Comparison of ENCODE assay signal across 8 cellular contexts in genomic region chr12:49567611-49568441, GRCh38. TPM values are rescaled to one million over a fixed set of nuclear protein-coding genes. Genes with fewer than 3 reads are reported as not detected.
DNase-seq lines count a peak whose midpoint lies in the region; ATAC-seq and TF ChIP-seq lines count a peak whose summit lies in the region.

A gene with protein sequence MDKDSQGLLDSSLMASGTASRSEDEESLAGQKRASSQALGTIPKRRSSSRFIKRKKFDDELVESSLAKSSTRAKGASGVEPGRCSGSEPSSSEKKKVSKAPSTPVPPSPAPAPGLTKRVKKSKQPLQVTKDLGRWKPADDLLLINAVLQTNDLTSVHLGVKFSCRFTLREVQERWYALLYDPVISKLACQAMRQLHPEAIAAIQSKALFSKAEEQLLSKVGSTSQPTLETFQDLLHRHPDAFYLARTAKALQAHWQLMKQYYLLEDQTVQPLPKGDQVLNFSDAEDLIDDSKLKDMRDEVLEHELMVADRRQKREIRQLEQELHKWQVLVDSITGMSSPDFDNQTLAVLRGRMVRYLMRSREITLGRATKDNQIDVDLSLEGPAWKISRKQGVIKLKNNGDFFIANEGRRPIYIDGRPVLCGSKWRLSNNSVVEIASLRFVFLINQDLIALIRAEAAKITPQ (minus strand): TSS chr12:49568142. CDS start chr12:49566731, 1,411 bp downstream.

- ATAC-seq in HG02588 (IDR thresholded peaks at IDR 0.05; ENCODE audit: unreplicated experiment), result peak; percentile 81

- no peaks in the 10 kb centered on the region for H3K27me3 Mint-ChIP-seq in activated naive CD8-positive, alpha-beta T cell treated with anti-CD3 and anti-CD28 coated beads for 36 hours

- H3K27me3 ChIP-seq in GM06990 (replicated peaks; ENCODE audit: control insufficient read depth, insufficient read depth, low read length), result no peaks in the 10 kb centered on the region
- no peaks in the 10 kb centered on the region for H3K27me3 ChIP-seq in ovary
- no peaks in the 10 kb centered on the region for H3K27me3 ChIP-seq in thyroid gland

- no peaks in the 10 kb centered on the region for H3K9me3 Mint-ChIP-seq in activated naive CD8-positive, alpha-beta T cell treated with anti-CD3 and anti-CD28 coated beads for 36 hours

- H3K27ac ChIP-seq in ovary, result peak within 1 kb of the TSS; percentile 81 to 88
- peak within 1 kb of the TSS; percentile 42 to 90 (median 84) for H3K27ac ChIP-seq in thyroid gland

- H3K4me1 Mint-ChIP-seq in activated naive CD8-positive, alpha-beta T cell treated with anti-CD3 and anti-CD28 coated beads for 36 hours, result peaks cover 41% of the 10 kb centered on the region

- DNase-seq in GM06990 (ENCODE audit: extremely low read depth, insufficient read length), result peak; percentile 88
- DNase-seq in NCI-H1105 (lab: John Stamatoyannopoulos, UW), result peak; percentile 72
- DNase-seq in SKM-1 treated with dmso at 0.1 percent for 144 hours (lab: John Stamatoyannopoulos, UW; ENCODE audit: unreplicated experiment), result peak; percentile 68
- peak; percentile 84 for DNase-seq in activated naive CD8-positive, alpha-beta T cell treated with anti-CD3 and anti-CD28 coated beads for 36 hours
- DNase-seq in head of caudate nucleus, result peak; percentile 81 to 96 (median 90)
- DNase-seq in ovary, result peak; percentile 85 to 90 (median 89)
- DNase-seq in thyroid gland, result peak; percentile 84 to 85

- peak; percentile 65 for TF ChIP-seq POLR2A in ovary (IDR thresholded peaks at IDR 0.05)
- TF ChIP-seq POLR2A in thyroid gland (IDR thresholded peaks at IDR 0.05), result peak in 1 of 2 donors; percentile 76

- intact Hi-C loops in head of caudate nucleus (cut with DNase I), result no loop called here
- intact Hi-C loops in ovary (cut with DNase I), result no loop called here
- intact Hi-C loops in thyroid gland (cut with DNase I), result no loop called here

- H3K4me3 ChIP-seq in GM06990 (replicated peaks; ENCODE audit: low read depth, low read length), result peak within 1 kb of the TSS; percentile 95
- peak within 1 kb of the TSS; percentile 92 for H3K4me3 ChIP-seq in ovary
- peak within 1 kb of the TSS; percentile 67 to 80 (median 76) for H3K4me3 ChIP-seq in thyroid gland (replicated peaks in 1 of 3)

- H3K36me3 Mint-ChIP-seq in activated naive CD8-positive, alpha-beta T cell treated with anti-CD3 and anti-CD28 coated beads for 36 hours, result peaks cover 23% of the 10 kb centered on the region

- no peak for TF ChIP-seq CTCF in GM06990 (IDR thresholded peaks at IDR 0.05; ENCODE audit: insufficient read depth, low read length, poor library complexity, severe bottlenecking)
- no peak for TF ChIP-seq CTCF in ovary (IDR thresholded peaks at IDR 0.05)
- TF ChIP-seq CTCF in thyroid gland (IDR thresholded peaks at IDR 0.05), result no peak

- peaks cover 20% of the 10 kb centered on the region for H3K36me3 ChIP-seq in GM06990 (ENCODE audit: control insufficient read depth, insufficient read depth, low read length)
- H3K36me3 ChIP-seq in ovary, result no peaks in the 10 kb centered on the region
- H3K36me3 ChIP-seq in thyroid gland, result peaks cover 22 to 24% of the 10 kb centered on the region in 2 donors

- WGBS in ovary, 3 donors, result 0% methylated on average over 52 to 54 of the region's 54 CpGs
- WGBS in thyroid gland, 2 donors, result 0 to 1% methylated on average over 41 to 53 of the region's 54 CpGs

- peaks cover 8% of the 10 kb centered on the region for H3K4me1 ChIP-seq in ovary (ENCODE audit: insufficient read depth)
- H3K4me1 ChIP-seq in thyroid gland, result peaks cover 13 to 22% of the 10 kb centered on the region in 2 donors

- H3K4me3 Mint-ChIP-seq in activated naive CD8-positive, alpha-beta T cell treated with anti-CD3 and anti-CD28 coated beads for 36 hours, result peak within 1 kb of the TSS; percentile 100

- H3K27ac Mint-ChIP-seq in activated naive CD8-positive, alpha-beta T cell treated with anti-CD3 and anti-CD28 coated beads for 36 hours, result peak within 1 kb of the TSS; percentile 98

- no peak for TF ChIP-seq EP300 in ovary (IDR thresholded peaks at IDR 0.05)

- no peaks in the 10 kb centered on the region for H3K9me3 ChIP-seq in ovary
- no peaks in the 10 kb centered on the region for H3K9me3 ChIP-seq in thyroid gland

RNA-seq across cellular contexts. Expression of the gene that starts here (rescaled TPM):
- total RNA-seq in activated naive CD8-positive, alpha-beta T cell treated with anti-CD3 and anti-CD28 coated beads for 36 hours, result 10 to 100 TPM; 73.6 to 78.2 TPM
- 10 to 100 TPM; 38.5 to 56.2 (median 39.5) TPM for total RNA-seq in ovary
- 10 to 100 TPM; 14.7 to 40.3 TPM for polyA plus RNA-seq in ovary
- total RNA-seq in thyroid gland, result 100 to 1,000 TPM in 1 of 4 donors, 10 to 100 TPM in 3; 56.7 to 111 (median 69.2) TPM

Comparison
In these comparisons a context has a peak if more than half of its experiments do, and no peak if none do; other contexts are left out.
1. Peak in every context shown above with its lines: DNase-seq, ATAC-seq, H3K4me3 ChIP-seq and H3K27ac ChIP-seq.